ENCODE assay signal across 10 cellular contexts in the genomic region with DNA sequence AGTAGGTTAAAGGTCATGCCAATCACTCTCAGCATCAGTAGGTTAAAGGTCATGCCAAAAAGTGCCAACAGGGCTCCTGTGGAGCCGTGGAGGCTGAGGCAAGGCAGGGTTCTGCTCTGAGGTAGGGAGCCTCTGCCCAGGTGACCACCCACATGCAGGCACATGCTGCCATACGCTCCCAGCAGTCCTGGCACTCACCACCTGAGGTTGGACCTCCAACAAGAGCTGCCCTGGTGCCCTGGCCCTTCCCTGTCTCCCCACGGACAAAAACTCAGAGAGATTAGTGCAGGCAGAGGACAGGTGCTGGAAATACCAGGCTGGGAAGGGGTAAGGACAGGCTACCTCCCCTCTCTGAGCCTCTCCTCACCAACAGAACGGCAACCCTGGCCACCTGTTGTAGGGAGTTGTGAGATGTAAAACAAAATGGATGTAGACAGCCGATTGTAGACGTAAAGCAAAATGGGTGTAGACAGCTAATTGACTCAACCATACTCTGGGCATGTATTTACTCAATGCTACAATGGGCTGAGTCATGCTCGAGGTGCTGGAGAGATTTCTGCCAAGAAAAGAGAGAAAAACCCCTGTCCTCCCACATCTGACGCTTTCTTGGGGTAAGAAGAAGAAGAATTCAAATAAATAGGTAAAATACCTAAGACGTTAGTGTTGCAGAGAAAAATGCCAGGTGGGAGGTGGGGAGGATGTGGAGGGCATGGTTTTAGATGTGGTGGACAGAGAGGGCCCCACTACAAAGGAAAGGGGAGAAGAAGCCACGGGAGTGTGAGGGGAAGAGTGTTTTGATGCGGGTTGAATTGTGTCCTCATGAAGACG. TPM values are rescaled to one million over a fixed set of nuclear protein-coding genes. Genes with fewer than 3 reads are reported as not detected.
DNase-seq lines count a peak whose midpoint lies in the region; ATAC-seq and TF ChIP-seq lines count a peak whose summit lies in the region.
"Had no signal": no experiment of that assay in that cellular context is flagged by ENCODE, and none has a peak within 500 bp of the region (broad histone marks: within the 10 kb centered on the region; RNA-seq: fewer than 3 reads in every experiment).

No MANE protein-coding gene starts in this region.

- in situ Hi-C loops in astrocyte of the cerebellum (cut with HindIII; ENCODE audit: low sequenced_read_pairs): no loop called here

- TF ChIP-seq CTCF in astrocyte of the cerebellum (IDR thresholded peaks at IDR 0.05; ENCODE audit: low read depth, low read length, missing control alignments): no peak
- no peak for TF ChIP-seq CTCF in nephron (IDR thresholded peaks at IDR 0.05; ENCODE audit: unreplicated experiment in 3 of 3)

- no peaks in the 10 kb centered on the region for H3K9me3 Mint-ChIP-seq in nephron
- H3K9me3 Mint-ChIP-seq: stimulated activated naive B cell treated with anti-CD40 and anti-IgM and Interleukin-4, amounts not matched to agents 10 μg/mL and 1 μg/mL and 100 μg/mL, for 72 hours had no signal

- DNase-seq in AG08395 (ENCODE audit: low spot score) (peak; percentile 62), MG63 (peak; percentile 51), astrocyte of the cerebellum (ENCODE audit: low read depth) (peak; percentile 81)
- DNase-seq in activated CD8-positive, alpha-beta memory T cell treated with anti-CD3 and anti-CD28 coated beads for 24 hours: no peak
- DNase-seq in activated CD8-positive, alpha-beta memory T cell treated with anti-CD3 and anti-CD28 coated beads, Interleukin-2, amount 50 U/mL, for 48 hours: no peak
- DNase-seq: NCI-H774; stimulated activated naive B cell treated with anti-CD40 and anti-IgM and Interleukin-4, amounts not matched to agents 10 μg/mL and 1 μg/mL and 100 μg/mL, for 72 hours had no signal

- peak overlapping the region in 2 of 3 experiments; percentile 12 to 37 for H3K27ac Mint-ChIP-seq in nephron
- H3K27ac Mint-ChIP-seq: stimulated activated naive B cell treated with anti-CD40 and anti-IgM and Interleukin-4, amounts not matched to agents 10 μg/mL and 1 μg/mL and 100 μg/mL, for 72 hours had no signal

- no peaks in the 10 kb centered on the region for H3K36me3 ChIP-seq in MG63

- H3K9me3 ChIP-seq in MG63: no peaks in the 10 kb centered on the region

- no peaks in the 10 kb centered on the region for H3K27me3 ChIP-seq in MG63

- no peak overlapping the region for H3K4me3 ChIP-seq in MG63
- H3K4me3 ChIP-seq in astrocyte of the cerebellum (ENCODE audit: low read depth, low read length): no peak overlapping the region

- peaks cover 5% of the 10 kb centered on the region for H3K27me3 Mint-ChIP-seq in nephron (ENCODE audit: low read depth)

- H3K4me1 Mint-ChIP-seq in nephron: peaks cover 54% of the 10 kb centered on the region

- H3K36me3 Mint-ChIP-seq in nephron (ENCODE audit: low read depth): no peaks in the 10 kb centered on the region
- H3K36me3 Mint-ChIP-seq: stimulated activated naive B cell treated with anti-CD40 and anti-IgM and Interleukin-4, amounts not matched to agents 10 μg/mL and 1 μg/mL and 100 μg/mL, for 72 hours had no signal

- no peak overlapping the region for H3K4me3 Mint-ChIP-seq in nephron
- H3K4me3 Mint-ChIP-seq: stimulated activated naive B cell treated with anti-CD40 and anti-IgM and Interleukin-4, amounts not matched to agents 10 μg/mL and 1 μg/mL and 100 μg/mL, for 72 hours had no signal

- ATAC-seq in HG03354 (IDR thresholded peaks at IDR 0.05; ENCODE audit: poor library complexity, severe bottlenecking, unreplicated experiment) (no peak), GM18861 (IDR thresholded peaks at IDR 0.05; ENCODE audit: unreplicated experiment) (no peak)

RNA-seq across cellular contexts. Expression of a gene that starts 32.4 kb away (rescaled TPM):
- total RNA-seq in MG63 (2014; rRNA removed; shearing (Covaris generic); ENCODE audit: low replicate concordance): 4.4 and 4.5 TPM in 2 replicates

Comparison
In these comparisons a context has a peak if more than half of its experiments do, and no peak if none do; other contexts are left out.
1. DNase-seq: peak in AG08395 (single experiment), MG63 (single experiment) and astrocyte of the cerebellum (single experiment); none in activated CD8-positive, alpha-beta memory T cell treated with anti-CD3 and anti-CD28 coated beads for 24 hours (single experiment) and activated CD8-positive, alpha-beta memory T cell treated with anti-CD3 and anti-CD28 coated beads, Interleukin-2, amount 50 U/mL, for 48 hours (single experiment).